Comparison of ENCODE assay signal across 11 cellular contexts in the genomic region with DNA sequence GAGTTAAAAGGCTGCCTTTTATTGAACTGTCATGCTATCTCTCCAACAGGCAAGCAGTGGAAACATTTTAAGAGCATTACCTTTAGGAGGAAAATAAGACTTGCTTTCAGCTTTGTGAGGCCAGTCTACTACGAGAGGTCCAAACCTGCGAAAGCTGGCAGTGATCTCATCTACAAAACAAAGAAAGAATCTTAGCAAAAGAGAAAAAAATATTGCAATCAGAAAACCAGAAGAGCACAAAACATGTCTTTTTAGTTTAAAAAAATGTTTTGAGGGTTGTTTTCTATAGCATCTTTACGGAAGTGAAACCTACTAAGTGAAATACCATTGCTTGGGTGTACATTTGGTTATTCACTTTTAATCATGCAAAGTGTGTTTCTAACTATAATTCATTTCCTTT.
DNase-seq lines count a peak whose midpoint lies in the region; ATAC-seq and TF ChIP-seq lines count a peak whose summit lies in the region.
"Had no signal": no experiment of that assay in that cellular context is flagged by ENCODE, and none has a peak within 500 bp of the region (broad histone marks: within the 10 kb centered on the region; RNA-seq: fewer than 3 reads in every experiment).

No MANE protein-coding gene starts in this region.

- H3K36me3 ChIP-seq in MM.1S (replicated peaks; ENCODE audit: insufficient read depth, low read length) (no peaks in the 10 kb centered on the region; the same call in 1 of the 2 replicates), thoracic aorta (no peaks in the 10 kb centered on the region)
- H3K36me3 ChIP-seq: ovary had no signal

- peaks cover 15% of the 10 kb centered on the region for H3K4me1 ChIP-seq in MM.1S (ENCODE audit: low read length)
- peaks cover 53 to 63% of the 10 kb centered on the region in 2 donors for H3K4me1 ChIP-seq in thoracic aorta (ENCODE audit: control insufficient read depth in 1 of 2, low read depth in 2 of 2)

- H3F3A ChIP-seq in MM.1S (ENCODE audit: insufficient read depth, low read length), result peaks cover 14% of the 10 kb centered on the region

- H3K9me2 ChIP-seq in MM.1S (replicated peaks; ENCODE audit: insufficient read depth, low read length), result no peaks in the 10 kb centered on the region

- H3K27ac ChIP-seq in MM.1S (ENCODE audit: low read length) (peak overlapping the region; percentile 12; the same call in 1 of the 2 replicates), thoracic aorta (peak overlapping the region; percentile 59 to 82)
- H3K27ac ChIP-seq: epithelial cell of prostate had no signal

- no peak overlapping the region for H3K9ac ChIP-seq in MM.1S (ENCODE audit: low read length)

- H3K9me3 ChIP-seq in MM.1S (replicated peaks; ENCODE audit: insufficient read depth, low read length) (no peaks in the 10 kb centered on the region), thoracic aorta (no peaks in the 10 kb centered on the region)
- H3K9me3 ChIP-seq: ovary had no signal

- no peaks in the 10 kb centered on the region for H3K27me3 ChIP-seq in MM.1S (replicated peaks; ENCODE audit: insufficient read depth, low read length)
- H3K27me3 ChIP-seq in thoracic aorta (replicated peaks; ENCODE audit: insufficient read depth), result no peaks in the 10 kb centered on the region
- H3K27me3 ChIP-seq: ovary had no signal

- peak; percentile 66 for ATAC-seq in HG02763 (IDR thresholded peaks at IDR 0.05; ENCODE audit: unreplicated experiment)
- no peak for ATAC-seq in thoracic aorta (ENCODE audit: insufficient number of reproducible peaks, low FRiP score, low read depth)
- ATAC-seq: activated naive CD4-positive, alpha-beta T cell treated with anti-CD3 and anti-CD28 coated beads, Interleukin-2, amount 50 U/mL, for 72 hours had no signal

- TF ChIP-seq CTCF in MM.1S (IDR thresholded peaks at IDR 0.05; ENCODE audit: low read length) (no peak), thoracic aorta (IDR thresholded peaks at IDR 0.05) (no peak)

- DNase-seq in GM19240 (ENCODE audit: insufficient read length, low spot score) (peak; percentile 5), MM.1S (peak; percentile 25), thoracic aorta (ENCODE audit: low spot score) (no peak), NCI-H1417 (lab: John Stamatoyannopoulos, UW) (no peak), NCI-H82 treated with DMSO at 0.1 percent for 48 hours (lab: John Stamatoyannopoulos, UW; ENCODE audit: unreplicated experiment) (no peak), KG1 (lab: John Stamatoyannopoulos, UW) (no peak)
- DNase-seq: NCI-H446, ovary had no signal

- H4K20me1 ChIP-seq in MM.1S (ENCODE audit: insufficient read depth, low read length), result no peaks in the 10 kb centered on the region

- H2AFZ ChIP-seq in MM.1S (ENCODE audit: low read length), result no peak overlapping the region

- no peaks in the 10 kb centered on the region for H3K79me2 ChIP-seq in MM.1S (ENCODE audit: low read length)

- H3K4me3 ChIP-seq in MM.1S (ENCODE audit: low read length) (no peak overlapping the region), thoracic aorta (peak overlapping the region; percentile 30)
- H3K4me3 ChIP-seq: ovary had no signal

- peak overlapping the region; percentile 15 for H3K4me2 ChIP-seq in MM.1S (ENCODE audit: low read depth, low read length)

Comparison
In these comparisons a context has a peak if more than half of its experiments do, and no peak if none do; other contexts are left out.
1. DNase-seq: peak in GM19240 (single experiment) and MM.1S (single experiment); none in thoracic aorta (single experiment), NCI-H1417 (0 of 3), NCI-H82 treated with DMSO at 0.1 percent for 48 hours (single experiment) and KG1 (single experiment).